ENCODE assay signal across 11 cellular contexts in genomic region chr12:109277899-109278762, GRCh38. TPM values are rescaled to one million over a fixed set of nuclear protein-coding genes. Genes with fewer than 3 reads are reported as not detected.
DNase-seq lines count a peak whose midpoint lies in the region; ATAC-seq, FAIRE-seq and TF ChIP-seq lines count a peak whose summit lies in the region.
"Had no signal": no experiment of that assay in that cellular context is flagged by ENCODE, and none has a peak within 500 bp of the region (broad histone marks: within the 10 kb centered on the region; RNA-seq: fewer than 3 reads in every experiment).

No MANE protein-coding gene starts in this region.

- 27 to 32% (median 30%) methylated on average over 15 of the region's 15 CpGs for WGBS in psoas muscle, 3 donors

- no peaks in the 10 kb centered on the region for H4K20me1 ChIP-seq in GM23338 (replicated peaks; ENCODE audit: insufficient read depth)

- H3K9me3 ChIP-seq in psoas muscle = no peaks in the 10 kb centered on the region

- H2AFZ ChIP-seq in GM23338 = peak overlapping the region; percentile 81

- H3K4me1 ChIP-seq in GM23338 (ENCODE audit: insufficient read depth) (peaks cover 6% of the 10 kb centered on the region; the same call in 1 of the 2 replicates), psoas muscle (no peaks in the 10 kb centered on the region)

- no peak overlapping the region for H3K27ac ChIP-seq in GM23338 (ENCODE audit: low read depth)
- no peak overlapping the region for H3K27ac ChIP-seq in psoas muscle
- H3K27ac ChIP-seq: brain microvascular endothelial cell, SK-N-MC had no signal

- peaks cover 15% of the 10 kb centered on the region for H3K27me3 Mint-ChIP-seq in GM23338 (ENCODE audit: insufficient read depth, low read depth, poor library complexity)

- H3K36me3 Mint-ChIP-seq in GM23338 (ENCODE audit: low read depth) = no peaks in the 10 kb centered on the region

- H3K27me3 ChIP-seq in GM23338 (ENCODE audit: insufficient read depth) (no peaks in the 10 kb centered on the region), psoas muscle (ENCODE audit: insufficient read depth in 3 of 3, low read length in 2 of 3) (peaks cover 0 to 1% (median 0%) of the 10 kb centered on the region in 3 donors)
- H3K27me3 ChIP-seq: brain microvascular endothelial cell had no signal

- no peak overlapping the region for H3K27ac Mint-ChIP-seq in GM23338

- no peaks in the 10 kb centered on the region for H3K36me3 ChIP-seq in GM23338 (ENCODE audit: insufficient read depth)
- no peaks in the 10 kb centered on the region for H3K36me3 ChIP-seq in psoas muscle (ENCODE audit: insufficient read depth in 1 of 2, low read depth in 1 of 2)
- H3K36me3 ChIP-seq: brain microvascular endothelial cell had no signal

- FAIRE-seq in D721Med (lab: Jason Lieb, UNC) = no peak

- peaks cover 18% of the 10 kb centered on the region for H3K4me1 Mint-ChIP-seq in GM23338

- DNase-seq in GM23338 (ENCODE audit: low spot score) = no peak
- peak; percentile 81 for DNase-seq in NCI-H82 (lab: John Stamatoyannopoulos, UW)
- peak; percentile 68 for DNase-seq in fibroblast of mammary gland (ENCODE audit: low read depth)
- DNase-seq in psoas muscle = peak in 1 of 2 donors; percentile 28
- no peak for DNase-seq in SW480 (ENCODE audit: low spot score)
- DNase-seq in D721Med (ENCODE audit: insufficient read length, low spot score) = no peak
- DNase-seq in superior temporal gyrus (ENCODE audit: extremely low spot score) = no peak
- DNase-seq: brain microvascular endothelial cell had no signal

- no peaks in the 10 kb centered on the region for H3K9me2 ChIP-seq in GM23338 (ENCODE audit: insufficient read depth)

- no peaks in the 10 kb centered on the region for H3F3A ChIP-seq in GM23338 (replicated peaks; ENCODE audit: low read depth)

- no peak for TF ChIP-seq CTCF in GM23338 (conservative IDR thresholded peaks at IDR 0.05; ENCODE audit: low read depth in 2 of 2)
- no peak for TF ChIP-seq CTCF in fibroblast of mammary gland (conservative IDR thresholded peaks at IDR 0.05; ENCODE audit: control insufficient read depth, insufficient read depth, low read depth, low read length)
- TF ChIP-seq CTCF in psoas muscle (IDR thresholded peaks at IDR 0.05) = no peak
- no peak for TF ChIP-seq CTCF in D721Med (IDR thresholded peaks at IDR 0.05; ENCODE audit: insufficient read depth, missing control alignments)

- H3K4me2 ChIP-seq in GM23338 = no peak overlapping the region

- no peak overlapping the region for H3K4me3 Mint-ChIP-seq in GM23338

- ATAC-seq in GM23338 (no peak), psoas muscle (peak in 3 of 4 donors; percentile 12 to 17 (median 16)), SK-N-SH treated with all-trans-retinoic acid at 6 μM for 48 hours (no peak)

- H3K9me3 Mint-ChIP-seq in GM23338 = no peaks in the 10 kb centered on the region; the same call in 2 of the 3 replicates

- no peaks in the 10 kb centered on the region for H3K79me2 ChIP-seq in GM23338 (replicated peaks; ENCODE audit: insufficient read depth)

- intact Hi-C loops in psoas muscle (cut with DNase I) = no loop called here

- H3K4me3 ChIP-seq in GM23338 = no peak overlapping the region
- no peak overlapping the region for H3K4me3 ChIP-seq in fibroblast of mammary gland (ENCODE audit: control insufficient read depth, low read depth, low read length)
- no peak overlapping the region for H3K4me3 ChIP-seq in psoas muscle
- H3K4me3 ChIP-seq: SK-N-MC had no signal

TF ChIP-seq in SK-N-SH treated with all-trans-retinoic acid at 6 μM for 48 hours, 23 proteins besides CTCF, POLR2A, EP300 and RAD21:
- no peak for TF ChIP-seq ZNF8 (CRISPR knock-in tag; IDR thresholded peaks at IDR 0.05)
- TF ChIP-seq TSHZ2 (CRISPR knock-in tag; IDR thresholded peaks at IDR 0.05) = no peak
- no peak for TF ChIP-seq ESRRG (CRISPR knock-in tag; IDR thresholded peaks at IDR 0.05)
TF ChIP-seq in SK-N-SH treated with all-trans-retinoic acid at 6 μM for 48 hours: peak in this region for 0.

RNA-seq across cellular contexts. Expression of gene FOXN4, which starts 31.0 kb away (rescaled TPM):
- total RNA-seq in GM23338 (2014; rRNA removed; shearing (Covaris generic)) = 0.35 TPM in 1 of 2 replicates, not detected in the other
- polyA plus RNA-seq in GM23338 (2016; fragmentation: Nextera tagmentation; extraction: Ambion mirVana) (0.43 and 0.47 TPM in 2 replicates), psoas muscle (under 1 TPM in 2 of 3 donors, not detected in 1; 0.01 to 0.03 TPM)
- total RNA-seq in psoas muscle = not detected
- total RNA-seq: osteocyte had no signal

Comparison
In these comparisons a context has a peak if more than half of its experiments do, and no peak if none do; other contexts are left out.
1. ATAC-seq: peak in psoas muscle (3 of 4); none in GM23338 (single experiment) and SK-N-SH treated with all-trans-retinoic acid at 6 μM for 48 hours (single experiment).
2. DNase-seq: peak in NCI-H82 (single experiment) and fibroblast of mammary gland (single experiment); none in GM23338 (single experiment), SW480 (single experiment), D721Med (single experiment) and superior temporal gyrus (single experiment).